18 cellular contexts compared by ENCODE assay signal in genomic region chr3:12871404-12871983, GRCh38.
"Had no signal": no experiment of that assay in that cellular context is flagged by ENCODE, and none has a peak within 500 bp of the region (broad histone marks: within the 10 kb centered on the region; RNA-seq: fewer than 3 reads in every experiment).

No MANE protein-coding gene starts in this region.

- H3K9me3 ChIP-seq: adrenal gland, breast epithelium, esophagus muscularis mucosa, lower lobe of right lung, spleen, thyroid gland had no signal

- DNase-seq: activated CD4-positive, alpha-beta T cell treated with anti-CD3 and anti-CD28 coated beads, Interleukin-2, amount 50 U/mL, for 48 hours; activated gamma-delta T cell treated with Interleukin-2 at 50 U/mL for 16 hours; activated T-cell treated with anti-CD3 and anti-CD28 coated beads for 4 hours; cerebellar nuclear complex; cortex of kidney; effector CD4-positive, alpha-beta T cell; lower lobe of right lung; stimulated activated naive CD4-positive, alpha-beta T cell had no signal

- H3K4me3 Mint-ChIP-seq: activated T-helper 1 cell treated with anti-CD3 and anti-CD28 coated beads, Interleukin-12 subunit alpha, Interleukin-12 subunit beta, Interleukin-2, Interleukin-4 antibody, amounts not matched to agents 30 ng/mL and 10 ng/mL and 1 ng/mL, durations not matched to agents 14 hours and 24 hours and 36 hours had no signal

- H3K36me3 Mint-ChIP-seq: activated naive CD4-positive, alpha-beta T cell treated with anti-CD3 and anti-CD28 coated beads, Interleukin-2, amount 50 U/mL, for 72 hours had no signal

- H3K9me3 Mint-ChIP-seq: activated naive CD4-positive, alpha-beta T cell treated with anti-CD3 and anti-CD28 coated beads, Interleukin-2, amount 50 U/mL, for 72 hours; activated T-helper 1 cell treated with anti-CD3 and anti-CD28 coated beads, Interleukin-12 subunit alpha, Interleukin-12 subunit beta, Interleukin-2, Interleukin-4 antibody, amounts not matched to agents 30 ng/mL and 10 ng/mL and 1 ng/mL, durations not matched to agents 14 hours and 24 hours and 36 hours; neural crest cell had no signal

- H3K4me3 ChIP-seq: adrenal gland, breast epithelium, esophagus muscularis mucosa, lower lobe of right lung, spleen, thyroid gland had no signal

- ATAC-seq: activated naive CD4-positive, alpha-beta T cell treated with anti-CD3 and anti-CD28 coated beads, Interleukin-2, amount 50 U/mL, for 72 hours; lower lobe of right lung had no signal

- H3K27me3 ChIP-seq: adrenal gland had no signal

- FAIRE-seq: astrocyte, TTC549 had no signal

- H3K27ac ChIP-seq: adrenal gland, breast epithelium, lower lobe of right lung, thyroid gland had no signal

- H3K27ac Mint-ChIP-seq: activated naive CD4-positive, alpha-beta T cell treated with anti-CD3 and anti-CD28 coated beads, Interleukin-2, amount 50 U/mL, for 72 hours had no signal

- H3K36me3 ChIP-seq: adrenal gland, breast epithelium, esophagus muscularis mucosa, lower lobe of right lung, spleen, thyroid gland had no signal
